28 cellular contexts compared by ENCODE assay signal in genomic region chr17:44062871-44063270, GRCh38. TPM values are rescaled to one million over a fixed set of nuclear protein-coding genes. Genes with fewer than 3 reads are reported as not detected.
DNase-seq lines count a peak whose midpoint lies in the region; FAIRE-seq and TF ChIP-seq lines count a peak whose summit lies in the region.
"Had no signal": no experiment of that assay in that cellular context is flagged by ENCODE, and none has a peak within 500 bp of the region (broad histone marks: within the 10 kb centered on the region; RNA-seq: fewer than 3 reads in every experiment).

No MANE protein-coding gene starts in this region.

- H3K4ac ChIP-seq in H9 (ENCODE audit: low read depth, low read length): no peak overlapping the region

- peaks cover 29% of the 10 kb centered on the region for H3K4me1 Mint-ChIP-seq in astrocyte (ENCODE audit: low read depth, unreplicated experiment)
- peaks cover 21 to 25% of the 10 kb centered on the region in 2 experiments; a peak in 3 of 4 replicates for H3K4me1 Mint-ChIP-seq in H9

- no peak overlapping the region for H3K4me2 ChIP-seq in astrocyte (ENCODE audit: low read length)
- H3K4me2 ChIP-seq in H9 (ENCODE audit: insufficient read depth, insufficient read length, low read length): no peak overlapping the region

- peaks cover 25% of the 10 kb centered on the region for H3K36me3 ChIP-seq in astrocyte (ENCODE audit: insufficient read depth, low read length)
- peaks cover 14% of the 10 kb centered on the region for H3K36me3 ChIP-seq in H7 (replicated peaks; ENCODE audit: control insufficient read depth, insufficient read depth, low read length)

- H4K8ac ChIP-seq in H9 (replicated peaks; ENCODE audit: insufficient read length, low read depth, low read length): no peak overlapping the region

- no peak overlapping the region for H3K18ac ChIP-seq in H9 (ENCODE audit: insufficient read length, low read depth, low read length)

- no peak overlapping the region for H3K4me3 ChIP-seq in astrocyte (ENCODE audit: insufficient read depth, low read depth, low read length)
- no peak overlapping the region for H3K4me3 ChIP-seq in H7 (ENCODE audit: insufficient read depth, low read depth, low read length)
- H3K4me3 ChIP-seq: dorsolateral prefrontal cortex, esophagus squamous epithelium, right atrium auricular region, upper lobe of left lung had no signal

- H3K56ac ChIP-seq in H9 (ENCODE audit: insufficient read length, low read depth, low read length): no peak overlapping the region

- no peaks in the 10 kb centered on the region for H3K27me3 Mint-ChIP-seq in astrocyte (ENCODE audit: low read depth, unreplicated experiment)
- no peaks in the 10 kb centered on the region for H3K27me3 Mint-ChIP-seq in H9 (ENCODE audit: low read depth)
- H3K27me3 Mint-ChIP-seq: activated naive CD4-positive, alpha-beta T cell treated with anti-CD3 and anti-CD28 coated beads, Interleukin-2, amount 10 ng/mL, durations not matched to agents 7 days and 5 days; B cell; IgD-negative memory B cell; stimulated activated naive B cell treated with anti-CD40 and anti-IgM and Interleukin-4, amounts not matched to agents 10 μg/mL and 1 μg/mL and 100 μg/mL, for 72 hours had no signal

- H3K9me3 Mint-ChIP-seq in astrocyte (ENCODE audit: unreplicated experiment) (no peaks in the 10 kb centered on the region), H9 (no peaks in the 10 kb centered on the region)
- H3K9me3 Mint-ChIP-seq: activated naive CD4-positive, alpha-beta T cell treated with anti-CD3 and anti-CD28 coated beads, Interleukin-2, amount 10 ng/mL, durations not matched to agents 7 days and 5 days; CD8-positive, alpha-beta memory T cell; IgD-negative memory B cell; stimulated activated naive B cell treated with anti-CD40 and anti-IgM and Interleukin-4, amounts not matched to agents 10 μg/mL and 1 μg/mL and 100 μg/mL, for 72 hours had no signal

- H3K9me3 ChIP-seq in astrocyte (ENCODE audit: insufficient read depth, low read depth, low read length): no peaks in the 10 kb centered on the region
- H3K9me3 ChIP-seq in H9 (ENCODE audit: control insufficient read depth, low read depth, low read length): no peaks in the 10 kb centered on the region
- H3K9me3 ChIP-seq: esophagus squamous epithelium, right atrium auricular region, upper lobe of left lung had no signal

- H3K79me2 ChIP-seq in astrocyte (ENCODE audit: insufficient read depth, low read length) (peaks cover 87% of the 10 kb centered on the region), H9 (ENCODE audit: insufficient read depth, low read length) (peaks cover 43% of the 10 kb centered on the region)

- no peak overlapping the region for H3K23ac ChIP-seq in H9 (ENCODE audit: insufficient read length, low read depth, low read length)

- no peak overlapping the region for H2BK12ac ChIP-seq in H9 (ENCODE audit: insufficient read length, low read depth, low read length)

- H3K4me1 ChIP-seq in astrocyte (ENCODE audit: insufficient read depth, low read length) (no peaks in the 10 kb centered on the region), H9 (ENCODE audit: insufficient read depth, low read length) (0 out of 2 replicates have a peak, but pooled peaks cover 2% of the 10 kb centered on the region)

- no peak overlapping the region for H3K14ac ChIP-seq in H9 (ENCODE audit: insufficient read depth, low read length)

- H2BK15ac ChIP-seq in H9 (ENCODE audit: low read depth, low read length): no peak overlapping the region

- no peak overlapping the region for H2BK5ac ChIP-seq in H9 (ENCODE audit: insufficient read length, low read length)

- H3K9ac ChIP-seq in astrocyte (ENCODE audit: low read length) (no peak overlapping the region), H9 (ENCODE audit: extremely low read depth, insufficient read length, low read length) (no peak overlapping the region)

- H3K27ac ChIP-seq in astrocyte (ENCODE audit: low read depth, low read length) (no peak overlapping the region), H9 (ENCODE audit: insufficient read length, low read depth, low read length) (no peak overlapping the region)
- H3K27ac ChIP-seq: brain microvascular endothelial cell, dorsolateral prefrontal cortex, esophagus squamous epithelium, foreskin keratinocyte, right atrium auricular region, upper lobe of left lung had no signal

- DNase-seq in GM19239 (ENCODE audit: insufficient read length, low spot score): no peak
- DNase-seq in astrocyte (ENCODE audit: low read depth): no peak
- DNase-seq in H7: no peak
- no peak for DNase-seq in H9
- DNase-seq: ACHN; activated CD4-positive, alpha-beta T cell treated with anti-CD3 and anti-CD28 coated beads, Interleukin-2, amount 50 U/mL, for 48 hours; activated CD4-positive, CD25-positive, alpha-beta regulatory T cell treated with anti-CD3 and anti-CD28 coated beads, Interleukin-2, amount 50 U/mL, for 72 hours; activated naive CD4-positive, alpha-beta T cell treated with anti-CD3 and anti-CD28 coated beads, Interleukin-2, amount 10 ng/mL, durations not matched to agents 7 days and 5 days; amniotic stem cell; brain microvascular endothelial cell; CD8-positive, alpha-beta memory T cell; cerebellar nuclear complex; dorsolateral prefrontal cortex; esophagus squamous epithelium; foreskin keratinocyte; GOT3; head of caudate nucleus; left ventricle myocardium superior; SHP77; small intestine; stimulated activated naive B cell treated with anti-CD40 and anti-IgM and Interleukin-4, amounts not matched to agents 10 μg/mL and 1 μg/mL and 100 μg/mL, for 72 hours; substantia nigra; T-helper 2 cell; upper lobe of left lung had no signal

- no peak overlapping the region for H3K27ac Mint-ChIP-seq in astrocyte (ENCODE audit: unreplicated experiment)
- H3K27ac Mint-ChIP-seq in H9: 0 out of 7 replicates have a peak overlapping the region, but pooled peaks of 1 of the 3 experiments have one; percentile 10
- H3K27ac Mint-ChIP-seq: activated naive CD4-positive, alpha-beta T cell treated with anti-CD3 and anti-CD28 coated beads, Interleukin-2, amount 10 ng/mL, durations not matched to agents 7 days and 5 days; stimulated activated naive B cell treated with anti-CD40 and anti-IgM and Interleukin-4, amounts not matched to agents 10 μg/mL and 1 μg/mL and 100 μg/mL, for 72 hours had no signal

- no peak overlapping the region for H2BK120ac ChIP-seq in H9 (ENCODE audit: low read depth, low read length, poor library complexity, severe bottlenecking)

- H3K36me3 Mint-ChIP-seq in astrocyte (ENCODE audit: low read depth, unreplicated experiment) (peaks cover 21% of the 10 kb centered on the region), H9 (ENCODE audit: insufficient read depth in 1 of 3, low read depth in 3 of 3) (peaks cover 46 to 64% (median 61%) of the 10 kb centered on the region in 3 experiments)

- H2AFZ ChIP-seq in astrocyte (ENCODE audit: low read depth, low read length) (no peak overlapping the region), H9 (ENCODE audit: low read length) (no peak overlapping the region)

- no peak overlapping the region for H3T11ph ChIP-seq in H9 (ENCODE audit: low read length)

- H4K20me1 ChIP-seq in astrocyte (ENCODE audit: insufficient read depth, low read length): peaks cover 74% of the 10 kb centered on the region
- H4K20me1 ChIP-seq in H9 (ENCODE audit: control insufficient read depth, insufficient read depth, insufficient read length): no peaks in the 10 kb centered on the region

- H2AK5ac ChIP-seq in H9 (ENCODE audit: insufficient read length, low read length): no peak overlapping the region

- no peak overlapping the region for H4K5ac ChIP-seq in H9 (ENCODE audit: insufficient read length, low read depth, low read length)

- TF ChIP-seq CTCF in astrocyte (IDR thresholded peaks at IDR 0.05; ENCODE audit: insufficient read depth, low read depth, low read length) (no peak), H9 (conservative IDR thresholded peaks at IDR 0.05) (no peak)

- H4K91ac ChIP-seq in H9 (ENCODE audit: insufficient read length, low read depth, low read length): no peak overlapping the region

- H3K27me3 ChIP-seq in astrocyte (ENCODE audit: insufficient read depth, low read length): no peaks in the 10 kb centered on the region
- H3K27me3 ChIP-seq in H7 (ENCODE audit: control insufficient read depth, insufficient read depth, low read length): no peaks in the 10 kb centered on the region
- no peaks in the 10 kb centered on the region for H3K27me3 ChIP-seq in H9 (ENCODE audit: insufficient read depth, low read length)
- H3K27me3 ChIP-seq: brain microvascular endothelial cell, dorsolateral prefrontal cortex, esophagus squamous epithelium, foreskin keratinocyte, right atrium auricular region, upper lobe of left lung had no signal

- WGBS in H9 (ENCODE audit: extremely low coverage, insufficient read length, low lambda C conversion rate): no CpG with 5 or more reads among the region's 15 CpGs

- FAIRE-seq in GM19239 (lab: Jason Lieb, UNC) (peak; percentile 23), astrocyte (lab: Jason Lieb, UNC) (no peak)
- FAIRE-seq: keratinocyte, small intestine had no signal

- no peak overlapping the region for H2BK20ac ChIP-seq in H9 (ENCODE audit: low read depth, low read length, poor library complexity, severe bottlenecking)

- peak overlapping the region; percentile 61 for H3K4me3 Mint-ChIP-seq in astrocyte (ENCODE audit: unreplicated experiment)
- H3K4me3 Mint-ChIP-seq in H9: no peak overlapping the region
- H3K4me3 Mint-ChIP-seq: B cell; stimulated activated naive B cell treated with anti-CD40 and anti-IgM and Interleukin-4, amounts not matched to agents 10 μg/mL and 1 μg/mL and 100 μg/mL, for 72 hours had no signal

- peaks cover 6% of the 10 kb centered on the region for H3K79me1 ChIP-seq in H9 (ENCODE audit: insufficient read depth, low read depth, low read length, poor library complexity, severe bottlenecking)

- peaks cover 3% of the 10 kb centered on the region for H3K23me2 ChIP-seq in H9 (ENCODE audit: insufficient read length, low read depth, low read length, poor library complexity, severe bottlenecking)

RNA-seq across cellular contexts. Expression of gene LSM12, which starts 3.6 kb away (rescaled TPM):
- 77.0 and 90.5 TPM in 2 replicates for total RNA-seq in astrocyte
- 101 and 109 TPM in 2 replicates for total RNA-seq in H7 (2014; rRNA removed; shearing (Covaris generic))
- total RNA-seq in H9 (2021): 128 TPM in 2 replicates

RNA-seq across cellular contexts. Expression of gene G6PC3, which starts 7.7 kb away (rescaled TPM):
- 94.5 and 98.5 TPM in 2 replicates for total RNA-seq in astrocyte
- total RNA-seq in H7 (2014; rRNA removed; shearing (Covaris generic)): 94.0 and 104 TPM in 2 replicates
- total RNA-seq in H9 (2021): 105 and 109 TPM in 2 replicates

RNA-seq across cellular contexts. Expression of gene TMEM101, which starts 48.1 kb away (rescaled TPM):
- total RNA-seq in astrocyte (17.1 and 21.8 TPM in 2 replicates), H9 (2021) (18.6 and 21.1 TPM in 2 replicates)
- 31.7 and 48.5 TPM in 2 replicates for total RNA-seq in H7 (2014; rRNA removed; shearing (Covaris generic))

RNA-seq across cellular contexts. Expression of gene NAGS, which starts 58.4 kb away (rescaled TPM):
- 0.91 and 1.0 TPM in 2 replicates for total RNA-seq in astrocyte
- 5.1 and 5.9 TPM in 2 replicates for total RNA-seq in H7 (2014; rRNA removed; shearing (Covaris generic))
- 3.7 and 4.1 TPM in 2 replicates for total RNA-seq in H9 (2021)
